1 cellular context compared by ENCODE assay signal in the genomic region with DNA sequence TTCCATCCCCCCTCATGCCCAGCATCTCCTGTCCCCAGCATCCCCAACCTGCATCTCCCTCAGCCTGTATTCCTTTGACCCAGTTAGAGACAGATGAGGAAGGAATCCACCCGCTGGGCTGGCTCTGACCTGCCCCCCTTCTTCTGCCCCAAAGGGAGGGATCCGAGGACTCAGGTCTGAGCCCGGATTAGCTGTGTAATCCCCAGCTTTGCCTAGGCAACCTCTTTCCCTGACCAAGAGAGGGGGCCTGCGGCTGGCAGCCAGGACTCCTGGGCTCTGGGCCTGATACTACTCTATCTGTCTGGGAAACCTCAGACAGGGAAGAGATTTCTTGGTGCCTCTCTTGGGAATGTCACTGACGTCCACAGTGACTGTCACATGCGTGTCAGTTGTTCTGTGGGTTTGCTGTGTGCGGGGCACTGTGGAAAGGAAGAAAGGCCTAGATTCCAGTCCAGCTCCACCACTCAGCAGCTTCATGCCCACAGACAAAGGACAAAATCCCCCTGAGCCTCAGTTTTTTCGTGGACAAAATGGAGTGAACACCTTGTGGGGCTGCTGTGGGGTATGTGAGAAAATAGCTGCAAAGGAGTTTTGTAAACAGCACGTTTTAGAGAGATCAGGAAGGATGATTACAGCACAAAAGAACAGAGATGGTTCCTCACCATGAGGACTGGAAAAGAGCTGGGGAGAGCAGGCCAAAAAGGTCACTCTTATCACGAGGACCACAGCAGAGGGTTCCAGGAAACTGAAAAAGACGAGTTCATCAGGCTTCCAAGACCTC.
TF ChIP-seq lines count a peak whose summit lies in the region.

No MANE protein-coding gene starts in this region.

TF ChIP-seq in K562, 482 proteins besides CTCF, POLR2A, EP300 and RAD21 (continued from another document and continues in another):
- TF ChIP-seq ZNF121 (CRISPR knock-in tag; conservative IDR thresholded peaks at IDR 0.05) (no peak), ZNF76 (CRISPR knock-in tag; IDR thresholded peaks at IDR 0.05; ENCODE audit: borderline replicate concordance) (0 out of 2 replicates have a peak, but pooled peaks have one; percentile 14), MGA (IDR thresholded peaks at IDR 0.05) (peak; percentile 81; the same call in 1 of the 2 replicates), SMC3 (conservative IDR thresholded peaks at IDR 0.05; ENCODE audit: insufficient read depth, low read depth, low read length) (no peak), ZNF79 (CRISPR knock-in tag; IDR thresholded peaks at IDR 0.05; ENCODE audit: low read depth) (no peak), TRIM25 (IDR thresholded peaks at IDR 0.05; ENCODE audit: borderline replicate concordance) (no peak), RB1 (IDR thresholded peaks at IDR 0.05; ENCODE audit: low read depth) (no peak), CHCHD3 (CRISPR knock-in tag; IDR thresholded peaks at IDR 0.05) (no peak), HSF4 (CRISPR knock-in tag; IDR thresholded peaks at IDR 0.05; ENCODE audit: borderline replicate concordance) (peak; percentile 65; the same call in 1 of the 2 replicates), SMARCA4 (IDR thresholded peaks at IDR 0.05) (peak; percentile 75; the same call in 1 of the 2 replicates), KDM4B (IDR thresholded peaks at IDR 0.05; ENCODE audit: borderline replicate concordance in 2 of 2, low read depth in 1 of 2) (no peak), KDM1A (IDR thresholded peaks at IDR 0.05) (peak in 1 of 2 experiments; percentile 61; a peak in 1 of 4 replicates), ZNF212 (CRISPR knock-in tag; IDR thresholded peaks at IDR 0.05) (no peak), ZNF589 (CRISPR knock-in tag; IDR thresholded peaks at IDR 0.05; ENCODE audit: low read depth) (peak; percentile 48; the same call in 1 of the 2 replicates), RBM17 (IDR thresholded peaks at IDR 0.05; ENCODE audit: borderline replicate concordance, low read depth, low read length) (no peak), RCOR1 (IDR thresholded peaks at IDR 0.05; ENCODE audit: borderline replicate concordance in 1 of 2, low read depth in 2 of 2, low read length in 2 of 2) (peak in 1 of 2 experiments; percentile 70; a peak in 1 of 4 replicates), STAT6 (CRISPR knock-in tag; IDR thresholded peaks at IDR 0.05) (no peak), HCFC1 (IDR thresholded peaks at IDR 0.05; ENCODE audit: low read depth, low read length) (no peak), PTRF (tag; IDR thresholded peaks at IDR 0.05) (0 out of 2 replicates have a peak, but pooled peaks have one; percentile 52), TBP (optimal IDR thresholded peaks at IDR 0.05; ENCODE audit: low read depth, low read length) (no peak), ESRRA (IDR thresholded peaks at IDR 0.05; ENCODE audit: borderline replicate concordance, low read depth) (no peak; the same call in 1 of the 2 replicates), ZNF263 (CRISPR knock-in tag; IDR thresholded peaks at IDR 0.05; ENCODE audit: borderline replicate concordance) (no peak), MTA3 (IDR thresholded peaks at IDR 0.05; ENCODE audit: borderline replicate concordance) (peak; percentile 50; the same call in 1 of the 2 replicates)
- TF ChIP-seq, protein P1, sequence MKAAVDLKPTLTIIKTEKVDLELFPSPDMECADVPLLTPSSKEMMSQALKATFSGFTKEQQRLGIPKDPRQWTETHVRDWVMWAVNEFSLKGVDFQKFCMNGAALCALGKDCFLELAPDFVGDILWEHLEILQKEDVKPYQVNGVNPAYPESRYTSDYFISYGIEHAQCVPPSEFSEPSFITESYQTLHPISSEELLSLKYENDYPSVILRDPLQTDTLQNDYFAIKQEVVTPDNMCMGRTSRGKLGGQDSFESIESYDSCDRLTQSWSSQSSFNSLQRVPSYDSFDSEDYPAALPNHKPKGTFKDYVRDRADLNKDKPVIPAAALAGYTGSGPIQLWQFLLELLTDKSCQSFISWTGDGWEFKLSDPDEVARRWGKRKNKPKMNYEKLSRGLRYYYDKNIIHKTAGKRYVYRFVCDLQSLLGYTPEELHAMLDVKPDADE (conservative IDR thresholded peaks at IDR 0.05; ENCODE audit: control insufficient read depth, low read depth, low read length) = no peak
- TF ChIP-seq, protein P2, sequence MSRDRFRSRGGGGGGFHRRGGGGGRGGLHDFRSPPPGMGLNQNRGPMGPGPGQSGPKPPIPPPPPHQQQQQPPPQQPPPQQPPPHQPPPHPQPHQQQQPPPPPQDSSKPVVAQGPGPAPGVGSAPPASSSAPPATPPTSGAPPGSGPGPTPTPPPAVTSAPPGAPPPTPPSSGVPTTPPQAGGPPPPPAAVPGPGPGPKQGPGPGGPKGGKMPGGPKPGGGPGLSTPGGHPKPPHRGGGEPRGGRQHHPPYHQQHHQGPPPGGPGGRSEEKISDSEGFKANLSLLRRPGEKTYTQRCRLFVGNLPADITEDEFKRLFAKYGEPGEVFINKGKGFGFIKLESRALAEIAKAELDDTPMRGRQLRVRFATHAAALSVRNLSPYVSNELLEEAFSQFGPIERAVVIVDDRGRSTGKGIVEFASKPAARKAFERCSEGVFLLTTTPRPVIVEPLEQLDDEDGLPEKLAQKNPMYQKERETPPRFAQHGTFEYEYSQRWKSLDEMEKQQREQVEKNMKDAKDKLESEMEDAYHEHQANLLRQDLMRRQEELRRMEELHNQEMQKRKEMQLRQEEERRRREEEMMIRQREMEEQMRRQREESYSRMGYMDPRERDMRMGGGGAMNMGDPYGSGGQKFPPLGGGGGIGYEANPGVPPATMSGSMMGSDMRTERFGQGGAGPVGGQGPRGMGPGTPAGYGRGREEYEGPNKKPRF (IDR thresholded peaks at IDR 0.05; ENCODE audit: low read depth, low read length) = no peak
- TF ChIP-seq, protein P3, sequence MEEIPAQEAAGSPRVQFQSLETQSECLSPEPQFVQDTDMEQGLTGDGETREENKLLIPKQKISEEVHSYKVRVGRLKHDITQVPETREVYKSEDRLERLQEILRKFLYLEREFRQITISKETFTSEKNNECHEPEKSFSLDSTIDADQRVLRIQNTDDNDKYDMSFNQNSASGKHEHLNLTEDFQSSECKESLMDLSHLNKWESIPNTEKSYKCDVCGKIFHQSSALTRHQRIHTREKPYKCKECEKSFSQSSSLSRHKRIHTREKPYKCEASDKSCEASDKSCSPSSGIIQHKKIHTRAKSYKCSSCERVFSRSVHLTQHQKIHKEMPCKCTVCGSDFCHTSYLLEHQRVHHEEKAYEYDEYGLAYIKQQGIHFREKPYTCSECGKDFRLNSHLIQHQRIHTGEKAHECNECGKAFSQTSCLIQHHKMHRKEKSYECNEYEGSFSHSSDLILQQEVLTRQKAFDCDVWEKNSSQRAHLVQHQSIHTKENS (CRISPR knock-in tag; IDR thresholded peaks at IDR 0.05) = no peak
- TF ChIP-seq, protein P4, sequence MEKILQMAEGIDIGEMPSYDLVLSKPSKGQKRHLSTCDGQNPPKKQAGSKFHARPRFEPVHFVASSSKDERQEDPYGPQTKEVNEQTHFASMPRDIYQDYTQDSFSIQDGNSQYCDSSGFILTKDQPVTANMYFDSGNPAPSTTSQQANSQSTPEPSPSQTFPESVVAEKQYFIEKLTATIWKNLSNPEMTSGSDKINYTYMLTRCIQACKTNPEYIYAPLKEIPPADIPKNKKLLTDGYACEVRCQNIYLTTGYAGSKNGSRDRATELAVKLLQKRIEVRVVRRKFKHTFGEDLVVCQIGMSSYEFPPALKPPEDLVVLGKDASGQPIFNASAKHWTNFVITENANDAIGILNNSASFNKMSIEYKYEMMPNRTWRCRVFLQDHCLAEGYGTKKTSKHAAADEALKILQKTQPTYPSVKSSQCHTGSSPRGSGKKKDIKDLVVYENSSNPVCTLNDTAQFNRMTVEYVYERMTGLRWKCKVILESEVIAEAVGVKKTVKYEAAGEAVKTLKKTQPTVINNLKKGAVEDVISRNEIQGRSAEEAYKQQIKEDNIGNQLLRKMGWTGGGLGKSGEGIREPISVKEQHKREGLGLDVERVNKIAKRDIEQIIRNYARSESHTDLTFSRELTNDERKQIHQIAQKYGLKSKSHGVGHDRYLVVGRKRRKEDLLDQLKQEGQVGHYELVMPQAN (IDR thresholded peaks at IDR 0.05; ENCODE audit: borderline replicate concordance) = no peak
